10 cellular contexts compared by ENCODE assay signal in genomic region chr4:121155893-121156292, GRCh38. TPM values are rescaled to one million over a fixed set of nuclear protein-coding genes. Genes with fewer than 3 reads are reported as not detected.
A peak's percentile ranks its signal among the peaks of the same experiment; 100 is the strongest.
DNase-seq lines count a peak whose midpoint lies in the region; ATAC-seq, FAIRE-seq and TF ChIP-seq lines count a peak whose summit lies in the region.
"Had no signal": no experiment of that assay in that cellular context is flagged by ENCODE, and none has a peak within 500 bp of the region (broad histone marks: within the 10 kb centered on the region; RNA-seq: fewer than 3 reads in every experiment).

No MANE protein-coding gene starts in this region.

- H3K79me2 ChIP-seq in HepG2 (ENCODE audit: insufficient read depth, low read length), result no peaks in the 10 kb centered on the region

- no peaks in the 10 kb centered on the region for H3K27me3 Mint-ChIP-seq in glutamatergic neuron (ENCODE audit: unreplicated experiment)

- H3K9ac ChIP-seq in HepG2 (ENCODE audit: insufficient read depth, low read depth, low read length), result no peak overlapping the region

- no peaks in the 10 kb centered on the region for H3K4me1 Mint-ChIP-seq in glutamatergic neuron (ENCODE audit: low read depth, unreplicated experiment)

- FAIRE-seq in HepG2 (lab: Jason Lieb, UNC), result no peak

- H3K36me3 ChIP-seq in right lobe of liver, result no peaks in the 10 kb centered on the region
- no peaks in the 10 kb centered on the region for H3K36me3 ChIP-seq in HepG2 (replicated peaks in 1 of 2; ENCODE audit: control insufficient read depth in 1 of 2, insufficient read depth in 2 of 2, low read length in 2 of 2)
- H3K36me3 ChIP-seq: transverse colon had no signal

- H3K9me3 Mint-ChIP-seq in glutamatergic neuron (ENCODE audit: unreplicated experiment), result peaks cover 2% of the 10 kb centered on the region

- ATAC-seq in right lobe of liver (peak in 3 of 4 donors; percentile 47 to 74 (median 63)), HepG2 (no peak)

- in situ Hi-C loops in HepG2 (cut with HindIII; ENCODE audit: extremely low pct_ligation_motif_present, low pct_unique_long_range_greater_than_20kb), result no loop called here

- POLR2A ChIA-PET in HepG2 (lab: Yijun Ruan, JAX), result no interaction called here

- no TSS peak for BruUV-seq in HepG2 (replicated peaks; lab: Mats Ljungman, UMichigan)

- H3K4me3 Mint-ChIP-seq in glutamatergic neuron (ENCODE audit: unreplicated experiment), result peak overlapping the region; percentile 71

- H3K9me3 ChIP-seq in right lobe of liver (no peaks in the 10 kb centered on the region), HepG2 (ENCODE audit: low read length) (no peaks in the 10 kb centered on the region)
- H3K9me3 ChIP-seq: transverse colon had no signal

- H3K27ac ChIP-seq in right lobe of liver (no peak overlapping the region), HepG2 (ENCODE audit: extremely low read length, insufficient read depth, low read length) (no peak overlapping the region), dorsolateral prefrontal cortex (no peak overlapping the region)

- intact Hi-C loops in right lobe of liver (cut with DNase I) (no loop called here), HepG2 (cut with micrococcal nuclease; ENCODE audit: unreplicated experiment) (no loop called here), dorsolateral prefrontal cortex (cut with DNase I) (no loop called here)

- TF ChIP-seq POLR2A in right lobe of liver (IDR thresholded peaks at IDR 0.05) (no peak), HepG2 (IDR thresholded peaks at IDR 0.05; ENCODE audit: insufficient read depth in 1 of 2, low read depth in 2 of 2, low read length in 2 of 2) (no peak)

- H3K4me3 ChIP-seq in right lobe of liver (no peak overlapping the region), HepG2 (replicated peaks in 1 of 3; ENCODE audit: insufficient read depth in 1 of 3, low read depth in 2 of 3, low read length in 3 of 3) (no peak overlapping the region), WI38 (ENCODE audit: low read depth, low read length) (peak overlapping the region; percentile 55), dorsolateral prefrontal cortex (no peak overlapping the region)

- H4K20me1 ChIP-seq in HepG2 (ENCODE audit: insufficient read depth, low read length), result no peaks in the 10 kb centered on the region

- no peak overlapping the region for H3K27ac Mint-ChIP-seq in glutamatergic neuron (ENCODE audit: unreplicated experiment)
- H3K27ac Mint-ChIP-seq: naive B cell had no signal

- TF ChIP-seq EP300 in HepG2 (IDR thresholded peaks at IDR 0.05; ENCODE audit: low read depth in 2 of 2, low read length in 2 of 2), result no peak
- no peak for TF ChIP-seq EP300 in HepG2 (CRISPR knock-in tag; IDR thresholded peaks at IDR 0.05; ENCODE audit: borderline replicate concordance)

- H3K4me1 ChIP-seq in right lobe of liver (no peaks in the 10 kb centered on the region), HepG2 (ENCODE audit: insufficient read depth, low read length) (no peaks in the 10 kb centered on the region)

- CTCF ChIA-PET in HepG2 (lab: Yijun Ruan, JAX; ENCODE audit: low intra/inter-chr PET ratio, low total read pairs), result no interaction called here

- TF ChIP-seq CTCF in right lobe of liver (IDR thresholded peaks at IDR 0.05) (no peak), HepG2 (CRISPR knock-in tag; IDR thresholded peaks at IDR 0.05) (no peak), WI38 (IDR thresholded peaks at IDR 0.05; ENCODE audit: low read depth, low read length) (no peak), glutamatergic neuron (IDR thresholded peaks at IDR 0.05; ENCODE audit: partially characterized antibody, unreplicated experiment) (no peak), dorsolateral prefrontal cortex (IDR thresholded peaks at IDR 0.05 in 54 of 56, conservative IDR thresholded peaks at IDR 0.05 in 2 of 56; ENCODE audit: low read depth in 1 of 56, partially characterized antibody in 56 of 56) (no peak)

- no peak for TF ChIP-seq RAD21 in HepG2 (CRISPR knock-in tag; IDR thresholded peaks at IDR 0.05)

- no peak for DNase-seq in right lobe of liver
- no peak for DNase-seq in HepG2 (ENCODE audit: low spot score)
- DNase-seq in glutamatergic neuron, result no peak
- no peak for DNase-seq in dorsolateral prefrontal cortex
- no peak for DNase-seq in DMS153 (lab: John Stamatoyannopoulos, UW)
- DNase-seq in NCI-H2107 (lab: John Stamatoyannopoulos, UW), result no peak
- DNase-seq in NCI-H446 (lab: John Stamatoyannopoulos, UW), result no peak
- DNase-seq: naive B cell, transverse colon had no signal

- H3K36me3 Mint-ChIP-seq in glutamatergic neuron (ENCODE audit: unreplicated experiment), result no peaks in the 10 kb centered on the region
- H3K36me3 Mint-ChIP-seq: naive B cell had no signal

- H3K27me3 ChIP-seq in right lobe of liver (no peaks in the 10 kb centered on the region), HepG2 (ENCODE audit: control insufficient read depth in 1 of 2, insufficient read depth in 2 of 2, low read length in 2 of 2) (peaks cover 0 to 5% of the 10 kb centered on the region in 2 experiments; a peak in 1 of 5 replicates), dorsolateral prefrontal cortex (peaks cover 0 to 42% (median 5%) of the 10 kb centered on the region in 45 donors)
- H3K27me3 ChIP-seq: transverse colon had no signal

- H2AFZ ChIP-seq in HepG2 (ENCODE audit: low read length), result no peak overlapping the region

- no peak overlapping the region for H3K4me2 ChIP-seq in HepG2 (ENCODE audit: low read depth, low read length)

- 61% methylated on average over 3 of the region's 3 CpGs for WGBS in right lobe of liver (ENCODE audit: insufficient coverage, low coverage, low lambda C conversion rate, missing lambda C conversion rate)
- 80% methylated on average over 3 of the region's 3 CpGs for WGBS in HepG2 (ENCODE audit: low lambda C conversion rate)

TF ChIP-seq in HepG2, 621 proteins besides CTCF, POLR2A, EP300 and RAD21 (continues in another document):
- no peak for TF ChIP-seq FOXK2 (IDR thresholded peaks at IDR 0.05)
- no peak for TF ChIP-seq ELK4 (CRISPR knock-in tag; IDR thresholded peaks at IDR 0.05; ENCODE audit: borderline replicate concordance)
- TF ChIP-seq SIN3B (IDR thresholded peaks at IDR 0.05; ENCODE audit: low read length), result no peak
- no peak for TF ChIP-seq ASH2L (IDR thresholded peaks at IDR 0.05; ENCODE audit: insufficient read length, low read depth, low read length)
- TF ChIP-seq SOX6 (IDR thresholded peaks at IDR 0.05), result no peak
- TF ChIP-seq SOX6 (CRISPR knock-in tag; IDR thresholded peaks at IDR 0.05), result no peak
- no peak for TF ChIP-seq SNAI1 (CRISPR knock-in tag; IDR thresholded peaks at IDR 0.05; ENCODE audit: borderline replicate concordance)
- no peak for TF ChIP-seq SRSF4 (IDR thresholded peaks at IDR 0.05; ENCODE audit: low read depth, low read length, poor library complexity, severe bottlenecking)
- TF ChIP-seq CENPX (CRISPR knock-in tag; IDR thresholded peaks at IDR 0.05), result no peak

RNA-seq across cellular contexts. Expression of gene TNIP3, which starts 8.2 kb away (rescaled TPM):
- total RNA-seq in right lobe of liver (under 1 TPM in 1 of 6 experiments, not detected in 5; 0.06 TPM), HepG2 (2016; rRNA removed; fragmentation: Illumina TruSeq; extraction: Trizol) (not detected in 2 replicates), glutamatergic neuron (ENCODE audit: unreplicated experiment) (not detected), dorsolateral prefrontal cortex (1 to 10 TPM in 53 of 120 experiments, under 1 TPM in 56, not detected in 11; 0.32 to 3.7 (median 0.99) TPM)
- total RNA-seq in HepG2 (2016; cell fraction: cytosol; rRNA removed; fragmentation: Illumina TruSeq; extraction: Trizol; ENCODE audit: low read depth), result not detected in 2 replicates
- total RNA-seq in HepG2 (2016; cell fraction: insoluble cytoplasmic fraction; rRNA removed; fragmentation: Illumina TruSeq; extraction: Trizol), result not detected in 2 replicates
- not detected in 2 replicates for total RNA-seq in HepG2 (2016; cell fraction: membrane; rRNA removed; fragmentation: Illumina TruSeq; extraction: Trizol)
- total RNA-seq in HepG2 (2016; cell fraction: nucleus; rRNA removed; fragmentation: Illumina TruSeq; extraction: Trizol), result not detected in 2 replicates
- not detected in 2 replicates for polyA plus RNA-seq in HepG2 (2011; rRNA removed)
- not detected in 2 replicates for polyA plus RNA-seq in HepG2 (2011; cell fraction: cytosol; rRNA removed)
- not detected in 2 replicates for polyA plus RNA-seq in HepG2 (2011; cell fraction: nucleus; rRNA removed)
- not detected in 2 replicates for polyA plus RNA-seq in HepG2 (2012)
- not detected in 2 replicates for polyA plus RNA-seq in HepG2 (2016; cell fraction: cytosol; fragmentation: Illumina TruSeq; extraction: Trizol; ENCODE audit: low read depth)
- not detected in 2 replicates for polyA plus RNA-seq in HepG2 (2016; cell fraction: insoluble cytoplasmic fraction; fragmentation: Illumina TruSeq; extraction: Trizol; ENCODE audit: low read depth)
- polyA plus RNA-seq in HepG2 (2016; cell fraction: membrane; fragmentation: Illumina TruSeq; extraction: Trizol; ENCODE audit: low read depth), result not detected in 2 replicates
- not detected in 2 replicates for polyA plus RNA-seq in HepG2 (2016; cell fraction: nucleus; fragmentation: Illumina TruSeq; extraction: Trizol; ENCODE audit: insufficient read depth, low read depth)
- not detected in 2 replicates for polyA minus RNA-seq in HepG2 (2011; rRNA and poly(A)+ RNA removed; ENCODE audit: low replicate concordance)
- not detected in 2 replicates for polyA minus RNA-seq in HepG2 (2011; cell fraction: cytosol; rRNA and poly(A)+ RNA removed)
- polyA minus RNA-seq in HepG2 (2011; cell fraction: nucleus; rRNA and poly(A)+ RNA removed), result not detected in 2 replicates
